Comparison of ENCODE assay signal across 31 cellular contexts in the genomic region with DNA sequence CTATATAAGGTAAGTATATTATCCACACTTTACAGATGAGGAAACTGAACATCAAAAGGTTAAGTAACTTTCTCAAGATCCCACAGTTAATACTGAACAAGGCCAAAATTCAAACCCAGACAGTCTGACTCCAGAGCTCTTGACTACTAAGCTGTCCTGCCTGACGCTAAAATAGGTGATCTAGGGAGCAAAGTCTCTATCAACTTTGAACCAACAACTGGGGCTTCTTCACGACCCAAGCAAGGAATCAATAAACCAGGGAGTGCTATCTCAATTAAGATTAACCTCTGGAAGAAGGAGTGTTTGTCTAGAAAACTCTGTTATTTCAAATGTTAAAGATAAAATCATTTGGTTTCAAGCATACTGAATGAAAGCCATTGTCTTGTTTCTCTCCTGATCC.
"Had no signal": no experiment of that assay in that cellular context is flagged by ENCODE, and none has a peak within 500 bp of the region (broad histone marks: within the 10 kb centered on the region; RNA-seq: fewer than 3 reads in every experiment).

No MANE protein-coding gene starts in this region.

- H3K27me3 ChIP-seq: adrenal gland, cardiac muscle cell, dorsolateral prefrontal cortex, uterus had no signal

- H3K27ac Mint-ChIP-seq: activated naive CD4-positive, alpha-beta T cell treated with anti-CD3 and anti-CD28 coated beads for 36 hours; activated naive CD8-positive, alpha-beta T cell treated with anti-CD3 and anti-CD28 coated beads for 36 hours; activated T-helper 1 cell treated with anti-CD3 and anti-CD28 coated beads, Interleukin-12 subunit alpha, Interleukin-12 subunit beta, Interleukin-2, Interleukin-4 antibody, amounts not matched to agents 30 ng/mL and 10 ng/mL and 1 ng/mL, durations not matched to agents 14 hours and 24 hours and 36 hours; brain; memory B cell; natural killer cell; stimulated activated naive CD8-positive, alpha-beta T cell treated with anti-CD3 and anti-CD28 coated beads, Interleukin-15, amount 100 ng/mL, for 72 hours; type B pancreatic cell had no signal

- H3K36me3 Mint-ChIP-seq: natural killer cell had no signal

- H3K36me3 ChIP-seq: adrenal gland, cardiac muscle cell, uterus had no signal

- DNase-seq: activated CD4-positive, alpha-beta T cell treated with anti-CD3 and anti-CD28 coated beads for 4 hours; activated CD4-positive, alpha-beta T cell treated with anti-CD3 and anti-CD28 coated beads, Interleukin-2, amount 50 U/mL, for 4 hours; activated effector memory CD4-positive, alpha-beta T cell treated with anti-CD3 and anti-CD28 coated beads, Interleukin-2, amount 50 U/mL, for 16 hours; activated naive CD4-positive, alpha-beta T cell treated with anti-CD3 and anti-CD28 coated beads for 36 hours; activated naive CD8-positive, alpha-beta T cell treated with anti-CD3 and anti-CD28 coated beads for 36 hours; activated T-cell treated with anti-CD3 and anti-CD28 coated beads for 4 hours; adrenal gland; aorta; cerebellar nuclear complex; dorsolateral prefrontal cortex; effector memory CD4-positive, alpha-beta T cell; foreskin fibroblast; head of caudate nucleus; hippocampal formation; kidney; midbrain; natural killer cell; posterior cingulate gyrus; right cardiac atrium; stimulated activated CD4-positive, alpha-beta T cell treated with anti-CD3 and anti-CD28 coated beads, Interleukin-12 subunit alpha, Interleukin-12 subunit beta, amount 100 ng/mL, for 4 hours; stimulated activated CD4-positive, alpha-beta T cell treated with anti-CD3 and anti-CD28 coated beads, Interleukin-4, amount 100 ng/mL, for 1 hour; stimulated activated naive CD8-positive, alpha-beta T cell treated with anti-CD3 and anti-CD28 coated beads, Interleukin-15, amount 100 ng/mL, for 72 hours; substantia nigra; uterus had no signal

- H3K27ac ChIP-seq: adrenal gland, cardiac muscle cell, coronary artery, dorsolateral prefrontal cortex, uterus had no signal

- H3K4me1 ChIP-seq: uterus had no signal

- H3K9me3 ChIP-seq: adrenal gland, uterus had no signal

- ATAC-seq: esophagus mucosa; natural killer cell; right cardiac atrium; stimulated activated naive CD8-positive, alpha-beta T cell treated with anti-CD3 and anti-CD28 coated beads, Interleukin-15, amount 100 ng/mL, for 72 hours had no signal

- H3K4me3 ChIP-seq: adrenal gland, cardiac muscle cell, coronary artery, dorsolateral prefrontal cortex, uterus had no signal

- H3K9me3 Mint-ChIP-seq: activated naive CD4-positive, alpha-beta T cell treated with anti-CD3 and anti-CD28 coated beads for 36 hours; activated naive CD8-positive, alpha-beta T cell treated with anti-CD3 and anti-CD28 coated beads for 36 hours; activated T-helper 1 cell treated with anti-CD3 and anti-CD28 coated beads, Interleukin-12 subunit alpha, Interleukin-12 subunit beta, Interleukin-2, Interleukin-4 antibody, amounts not matched to agents 30 ng/mL and 10 ng/mL and 1 ng/mL, durations not matched to agents 14 hours and 24 hours and 36 hours; brain; memory B cell; natural killer cell; stimulated activated naive CD8-positive, alpha-beta T cell treated with anti-CD3 and anti-CD28 coated beads, Interleukin-15, amount 100 ng/mL, for 72 hours; type B pancreatic cell had no signal

- H3K27me3 Mint-ChIP-seq: activated naive CD8-positive, alpha-beta T cell treated with anti-CD3 and anti-CD28 coated beads for 36 hours; brain; memory B cell; stimulated activated naive CD8-positive, alpha-beta T cell treated with anti-CD3 and anti-CD28 coated beads, Interleukin-15, amount 100 ng/mL, for 72 hours; type B pancreatic cell had no signal

- H3K4me3 Mint-ChIP-seq: activated naive CD4-positive, alpha-beta T cell treated with anti-CD3 and anti-CD28 coated beads for 36 hours; activated naive CD8-positive, alpha-beta T cell treated with anti-CD3 and anti-CD28 coated beads for 36 hours; activated T-helper 1 cell treated with anti-CD3 and anti-CD28 coated beads, Interleukin-12 subunit alpha, Interleukin-12 subunit beta, Interleukin-2, Interleukin-4 antibody, amounts not matched to agents 30 ng/mL and 10 ng/mL and 1 ng/mL, durations not matched to agents 14 hours and 24 hours and 36 hours; brain; memory B cell; natural killer cell; stimulated activated naive CD8-positive, alpha-beta T cell treated with anti-CD3 and anti-CD28 coated beads, Interleukin-15, amount 100 ng/mL, for 72 hours; type B pancreatic cell had no signal
